ENCODE assay signal across 13 cellular contexts in genomic region chr2:170307988-170308387, GRCh38.
"Had no signal": no experiment of that assay in that cellular context is flagged by ENCODE, and none has a peak within 500 bp of the region (broad histone marks: within the 10 kb centered on the region; RNA-seq: fewer than 3 reads in every experiment).

No MANE protein-coding gene starts in this region.

- H3K4me3 Mint-ChIP-seq: activated CD4-positive, alpha-beta memory T cell treated with anti-CD3 and anti-CD28 coated beads for 36 hours; activated naive CD8-positive, alpha-beta T cell; nephron progenitor cell; stimulated activated naive CD8-positive, alpha-beta T cell treated with anti-CD3 and anti-CD28 coated beads, Interleukin-15, Interleukin-2, amounts not matched to agents 100 ng/mL and 50 ng/mL, for 24 hours had no signal

- H3K4me3 ChIP-seq: heart right ventricle, left ventricle myocardium inferior, pancreas, upper lobe of right lung had no signal

- H3K27me3 ChIP-seq: pancreas, upper lobe of right lung had no signal

- H3K36me3 ChIP-seq: heart right ventricle, left ventricle myocardium inferior, pancreas, upper lobe of right lung had no signal

- H3K27ac ChIP-seq: heart right ventricle, left ventricle myocardium inferior, pancreas, upper lobe of right lung had no signal

- ATAC-seq: heart right ventricle, upper lobe of right lung had no signal

- H3K9me3 Mint-ChIP-seq: activated CD4-positive, alpha-beta memory T cell treated with anti-CD3 and anti-CD28 coated beads for 36 hours; nephron progenitor cell; stimulated activated naive CD8-positive, alpha-beta T cell treated with anti-CD3 and anti-CD28 coated beads, Interleukin-15, Interleukin-2, amounts not matched to agents 100 ng/mL and 50 ng/mL, for 24 hours had no signal

- H3K9me3 ChIP-seq: heart right ventricle, left ventricle myocardium inferior, pancreas, upper lobe of right lung had no signal

- H3K27ac Mint-ChIP-seq: activated CD4-positive, alpha-beta memory T cell treated with anti-CD3 and anti-CD28 coated beads for 36 hours; activated naive CD8-positive, alpha-beta T cell; stimulated activated naive CD8-positive, alpha-beta T cell treated with anti-CD3 and anti-CD28 coated beads, Interleukin-15, Interleukin-2, amounts not matched to agents 100 ng/mL and 50 ng/mL, for 24 hours had no signal

- H3K36me3 Mint-ChIP-seq: activated CD4-positive, alpha-beta memory T cell treated with anti-CD3 and anti-CD28 coated beads for 36 hours; activated naive CD8-positive, alpha-beta T cell had no signal

- DNase-seq: activated CD4-positive, alpha-beta memory T cell treated with anti-CD3 and anti-CD28 coated beads for 36 hours; activated gamma-delta T cell; activated T-cell treated with anti-CD3 and anti-CD28 coated beads, Interleukin-2, amount 50 U/mL, for 48 hours; heart right ventricle; left ventricle myocardium inferior; mesenchymal stem cell; nephron progenitor cell; pancreas; stimulated activated CD4-positive, alpha-beta T cell treated with anti-CD3 and anti-CD28 coated beads, Interleukin-4, amount 100 ng/mL, for 1 hour; stimulated activated CD8-positive, alpha-beta memory T cell treated with anti-CD3 and anti-CD28 coated beads, Interleukin-4, amount 100 ng/mL, for 48 hours; upper lobe of right lung had no signal
